15 cellular contexts compared by ENCODE assay signal in the genomic region with DNA sequence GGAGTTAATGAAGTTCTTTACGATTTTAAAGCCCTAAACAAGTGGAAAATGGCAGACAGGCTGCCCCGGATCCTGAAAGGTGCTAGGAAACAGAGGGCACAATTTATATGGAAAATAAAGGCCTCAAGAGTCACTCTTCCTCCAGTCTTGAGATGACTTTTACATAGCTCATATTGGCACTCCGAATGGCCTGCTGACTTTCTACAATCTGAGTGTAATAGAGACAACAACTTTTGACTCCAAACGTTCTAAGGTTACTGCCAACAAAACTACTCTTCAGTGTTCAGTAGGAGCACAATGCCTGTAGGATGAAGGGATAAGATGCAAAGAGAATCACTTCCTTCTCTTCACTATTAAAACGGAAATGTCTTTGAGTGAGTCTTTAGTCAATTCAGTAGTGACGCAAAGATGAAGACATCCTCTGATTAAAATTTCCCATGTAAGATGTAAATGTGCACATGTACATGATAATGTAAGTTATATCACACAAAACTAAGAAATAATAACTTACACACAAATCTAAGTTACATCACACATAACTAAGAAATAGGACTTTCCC. TPM values are rescaled to one million over a fixed set of nuclear protein-coding genes. Genes with fewer than 3 reads are reported as not detected.
"Had no signal": no experiment of that assay in that cellular context is flagged by ENCODE, and none has a peak within 500 bp of the region (broad histone marks: within the 10 kb centered on the region; RNA-seq: fewer than 3 reads in every experiment).

No MANE protein-coding gene starts in this region.

- H3K36me3 ChIP-seq: colonic mucosa, right lobe of liver, transverse colon had no signal

- H3K4me3 Mint-ChIP-seq: activated CD8-positive, alpha-beta T cell treated with anti-CD3 and anti-CD28 coated beads for 36 hours; activated naive CD8-positive, alpha-beta T cell treated with anti-CD3 and anti-CD28 coated beads, Interleukin-2, amount 10 ng/mL, durations not matched to agents 7 days and 5 days; activated T-cell treated with anti-CD3 and anti-CD28 coated beads, Interleukin-2, amount 50 U/mL, for 72 hours; mesothelial cell of epicardium had no signal

- ATAC-seq: activated CD8-positive, alpha-beta T cell treated with anti-CD3 and anti-CD28 coated beads for 36 hours; activated T-cell treated with anti-CD3 and anti-CD28 coated beads, Interleukin-2, amount 50 U/mL, for 72 hours; right lobe of liver had no signal

- H3K9me3 Mint-ChIP-seq: activated CD8-positive, alpha-beta T cell treated with anti-CD3 and anti-CD28 coated beads for 36 hours; activated naive CD8-positive, alpha-beta T cell treated with anti-CD3 and anti-CD28 coated beads, Interleukin-2, amount 10 ng/mL, durations not matched to agents 7 days and 5 days; activated T-cell treated with anti-CD3 and anti-CD28 coated beads, Interleukin-2, amount 50 U/mL, for 72 hours; mesothelial cell of epicardium had no signal

- H3K27ac ChIP-seq: colonic mucosa, hepatocyte, right lobe of liver, transverse colon had no signal

- DNase-seq: activated CD4-positive, CD25-positive, alpha-beta regulatory T cell treated with anti-CD3 and anti-CD28 coated beads, Interleukin-2, amount 50 U/mL, for 72 hours; activated CD8-positive, alpha-beta memory T cell treated with anti-CD3 and anti-CD28 coated beads, Interleukin-2, amount 50 U/mL, for 4 hours; activated CD8-positive, alpha-beta T cell treated with anti-CD3 and anti-CD28 coated beads for 36 hours; activated naive CD8-positive, alpha-beta T cell treated with anti-CD3 and anti-CD28 coated beads, Interleukin-2, amount 10 ng/mL, durations not matched to agents 7 days and 5 days; activated T-cell treated with anti-CD3 and anti-CD28 coated beads, Interleukin-2, amount 50 U/mL, for 72 hours; aorta; colonic mucosa; effector CD4-positive, alpha-beta T cell; right lobe of liver; stimulated activated CD4-positive, alpha-beta T cell treated with anti-CD3 and anti-CD28 coated beads, Interleukin-12 subunit alpha, Interleukin-12 subunit beta, amount 100 ng/mL, for 4 hours; stimulated activated naive CD4-positive, alpha-beta T cell; substantia nigra; transverse colon had no signal

- H3K27me3 ChIP-seq: colonic mucosa, hepatocyte, right lobe of liver, transverse colon had no signal

- H3K27me3 Mint-ChIP-seq: activated CD8-positive, alpha-beta T cell treated with anti-CD3 and anti-CD28 coated beads for 36 hours; activated naive CD8-positive, alpha-beta T cell treated with anti-CD3 and anti-CD28 coated beads, Interleukin-2, amount 10 ng/mL, durations not matched to agents 7 days and 5 days had no signal

- H3K4me1 ChIP-seq: colonic mucosa, right lobe of liver, transverse colon had no signal

- H3K9me3 ChIP-seq: colonic mucosa, right lobe of liver, transverse colon had no signal

- H3K27ac Mint-ChIP-seq: activated CD8-positive, alpha-beta T cell treated with anti-CD3 and anti-CD28 coated beads for 36 hours; activated naive CD8-positive, alpha-beta T cell treated with anti-CD3 and anti-CD28 coated beads, Interleukin-2, amount 10 ng/mL, durations not matched to agents 7 days and 5 days; activated T-cell treated with anti-CD3 and anti-CD28 coated beads, Interleukin-2, amount 50 U/mL, for 72 hours; mesothelial cell of epicardium had no signal

- H3K4me1 Mint-ChIP-seq: activated naive CD8-positive, alpha-beta T cell treated with anti-CD3 and anti-CD28 coated beads, Interleukin-2, amount 10 ng/mL, durations not matched to agents 7 days and 5 days had no signal

- H3K36me3 Mint-ChIP-seq: activated naive CD8-positive, alpha-beta T cell treated with anti-CD3 and anti-CD28 coated beads, Interleukin-2, amount 10 ng/mL, durations not matched to agents 7 days and 5 days; mesothelial cell of epicardium had no signal

- H3K4me3 ChIP-seq: colonic mucosa, hepatocyte, right lobe of liver, transverse colon had no signal

RNA-seq across cellular contexts. Expression of a gene that starts 40.5 kb away (rescaled TPM):
- total RNA-seq: activated CD8-positive, alpha-beta T cell treated with anti-CD3 and anti-CD28 coated beads for 36 hours; activated naive CD8-positive, alpha-beta T cell treated with anti-CD3 and anti-CD28 coated beads, Interleukin-2, amount 10 ng/mL, durations not matched to agents 7 days and 5 days; activated T-cell treated with anti-CD3 and anti-CD28 coated beads, Interleukin-2, amount 50 U/mL, for 72 hours had no signal
